18 cellular contexts compared by ENCODE assay signal in the genomic region with DNA sequence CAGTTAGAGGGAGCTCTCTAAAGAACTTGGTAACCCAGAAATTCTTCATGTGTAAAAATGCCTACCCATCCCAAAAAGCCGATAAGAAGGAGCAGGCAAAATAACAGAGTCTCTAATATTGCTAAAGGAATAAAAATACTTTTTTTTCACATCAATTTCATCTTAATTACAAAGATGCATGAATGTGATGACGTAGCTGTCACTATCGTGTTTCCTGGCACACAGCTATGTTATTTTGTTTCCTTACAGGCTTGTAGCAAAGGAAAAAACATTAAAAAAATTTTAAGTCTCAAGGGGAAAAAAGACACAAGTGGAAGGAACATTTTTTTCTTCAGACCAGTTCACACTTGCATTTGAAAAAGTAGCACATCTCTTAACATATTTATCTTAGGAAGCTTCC. TPM values are rescaled to one million over a fixed set of nuclear protein-coding genes. Genes with fewer than 3 reads are reported as not detected.
DNase-seq lines count a peak whose midpoint lies in the region; ATAC-seq and TF ChIP-seq lines count a peak whose summit lies in the region.
"Had no signal": no experiment of that assay in that cellular context is flagged by ENCODE, and none has a peak within 500 bp of the region (broad histone marks: within the 10 kb centered on the region; RNA-seq: fewer than 3 reads in every experiment).

No MANE protein-coding gene starts in this region.

- peaks cover 13 to 30% of the 10 kb centered on the region in 2 donors for H3K4me1 Mint-ChIP-seq in natural killer cell
- H3K4me1 Mint-ChIP-seq: activated CD4-positive, alpha-beta T cell treated with anti-CD3 and anti-CD28 coated beads for 36 hours had no signal

- intact Hi-C loops in right cardiac atrium (cut with DNase I), result no loop called here
- intact Hi-C loops in Right ventricle myocardium inferior (cut with DNase I), result no loop called here
- intact Hi-C loops in sigmoid colon (cut with DNase I), result no loop called here
- intact Hi-C loops in vagina (cut with DNase I), result no loop called here
- intact Hi-C loops in natural killer cell (cut with micrococcal nuclease), result no loop called here

- 28% methylated on average over 3 of the region's 3 CpGs for WGBS in right cardiac atrium
- 37 to 47% methylated on average over 2 to 3 of the region's 3 CpGs for WGBS in gastroesophageal sphincter (ENCODE audit: low coverage in 1 of 2), 2 donors
- WGBS in sigmoid colon, 2 donors, result 58 to 69% methylated on average over 3 of the region's 3 CpGs

- no peak for DNase-seq in right cardiac atrium
- no peak for DNase-seq in Right ventricle myocardium inferior (ENCODE audit: missing footprints)
- no peak for DNase-seq in sigmoid colon
- DNase-seq in vagina (ENCODE audit: extremely low spot score in 2 of 2), result no peak
- no peak for DNase-seq in activated CD4-positive, CD25-positive, alpha-beta regulatory T cell (lab: John Stamatoyannopoulos, UW)
- no peak for DNase-seq in G401 (ENCODE audit: low spot score)
- DNase-seq in natural killer cell, result no peak
- DNase-seq: activated CD4-positive, alpha-beta T cell treated with anti-CD3 and anti-CD28 coated beads for 36 hours; activated naive CD8-positive, alpha-beta T cell treated with anti-CD3 and anti-CD28 coated beads for 36 hours; activated T-cell treated with anti-CD3 and anti-CD28 coated beads for 4 hours; caudate nucleus; MM.1S; NCI-H2081 treated with DMSO at 0.1 percent for 48 hours; NCI-H774; occipital lobe had no signal

- no peak overlapping the region for H3K4me3 ChIP-seq in right cardiac atrium (ENCODE audit: low read length)
- no peak overlapping the region for H3K4me3 ChIP-seq in gastroesophageal sphincter
- no peak overlapping the region for H3K4me3 ChIP-seq in sigmoid colon
- no peak overlapping the region for H3K4me3 ChIP-seq in vagina
- H3K4me3 ChIP-seq: A549 had no signal

- H3K36me3 ChIP-seq in gastroesophageal sphincter (no peaks in the 10 kb centered on the region), sigmoid colon (no peaks in the 10 kb centered on the region), vagina (no peaks in the 10 kb centered on the region)

- peak overlapping the region; percentile 98 for H3K27ac ChIP-seq in right cardiac atrium (ENCODE audit: low read length)
- peak overlapping the region; percentile 21 to 69 (median 60) for H3K27ac ChIP-seq in gastroesophageal sphincter
- peak overlapping the region; percentile 35 to 69 (median 48) for H3K27ac ChIP-seq in sigmoid colon
- peak overlapping the region; percentile 83 for H3K27ac ChIP-seq in vagina

- no peaks in the 10 kb centered on the region for H3K9me3 Mint-ChIP-seq in natural killer cell
- H3K9me3 Mint-ChIP-seq: activated naive CD8-positive, alpha-beta T cell treated with anti-CD3 and anti-CD28 coated beads for 36 hours; T-helper 2 cell treated with Interferon-gamma antibody and Interleukin-4, amounts not matched to agents 5 μg/mL and 100 μg/mL, for 36 hours had no signal

- in situ Hi-C loops in G401 (cut with HindIII; ENCODE audit: low sequenced_read_pairs), result no loop called here

- no peaks in the 10 kb centered on the region for H3K36me3 Mint-ChIP-seq in natural killer cell
- H3K36me3 Mint-ChIP-seq: activated naive CD8-positive, alpha-beta T cell treated with anti-CD3 and anti-CD28 coated beads for 36 hours had no signal

- peaks cover 40% of the 10 kb centered on the region for H3K4me1 ChIP-seq in right cardiac atrium (ENCODE audit: control insufficient read depth, insufficient read depth, low read length)
- peaks cover 0 to 45% (median 5%) of the 10 kb centered on the region in 3 donors for H3K4me1 ChIP-seq in gastroesophageal sphincter
- peaks cover 0 to 19% (median 18%) of the 10 kb centered on the region in 4 donors for H3K4me1 ChIP-seq in sigmoid colon
- H3K4me1 ChIP-seq in vagina, result peaks cover 63% of the 10 kb centered on the region

- no peak overlapping the region for H3K27ac Mint-ChIP-seq in natural killer cell
- H3K27ac Mint-ChIP-seq: activated CD4-positive, alpha-beta T cell treated with anti-CD3 and anti-CD28 coated beads for 36 hours; activated naive CD8-positive, alpha-beta T cell treated with anti-CD3 and anti-CD28 coated beads for 36 hours; T-helper 2 cell treated with Interferon-gamma antibody and Interleukin-4, amounts not matched to agents 5 μg/mL and 100 μg/mL, for 36 hours had no signal

- TF ChIP-seq EP300 in gastroesophageal sphincter (IDR thresholded peaks at IDR 0.05) (no peak), sigmoid colon (IDR thresholded peaks at IDR 0.05) (no peak)

- no peaks in the 10 kb centered on the region for H3K27me3 ChIP-seq in right cardiac atrium (ENCODE audit: control insufficient read depth, insufficient read depth)
- H3K27me3 ChIP-seq in gastroesophageal sphincter, result no peaks in the 10 kb centered on the region
- no peaks in the 10 kb centered on the region for H3K27me3 ChIP-seq in sigmoid colon
- H3K27me3 ChIP-seq in vagina, result no peaks in the 10 kb centered on the region

- TF ChIP-seq POLR2A in gastroesophageal sphincter (IDR thresholded peaks at IDR 0.05), result no peak
- TF ChIP-seq POLR2A in sigmoid colon (IDR thresholded peaks at IDR 0.05), result no peak
- no peak for TF ChIP-seq POLR2A in vagina (IDR thresholded peaks at IDR 0.05)

- TF ChIP-seq CTCF in gastroesophageal sphincter (IDR thresholded peaks at IDR 0.05) (no peak), sigmoid colon (IDR thresholded peaks at IDR 0.05) (no peak), vagina (IDR thresholded peaks at IDR 0.05) (no peak), natural killer cell (IDR thresholded peaks at IDR 0.05) (no peak)

- ATAC-seq in right cardiac atrium, result no peak
- ATAC-seq in Right ventricle myocardium inferior, result no peak
- ATAC-seq in gastroesophageal sphincter, result no peak
- no peak for ATAC-seq in natural killer cell
- ATAC-seq: A549; activated CD4-positive, alpha-beta T cell treated with anti-CD3 and anti-CD28 coated beads for 36 hours had no signal

- H3K9me3 ChIP-seq in right cardiac atrium (ENCODE audit: control insufficient read depth, low read length), result no peaks in the 10 kb centered on the region
- H3K9me3 ChIP-seq in gastroesophageal sphincter, result no peaks in the 10 kb centered on the region
- H3K9me3 ChIP-seq in sigmoid colon, result no peaks in the 10 kb centered on the region
- H3K9me3 ChIP-seq in vagina, result no peaks in the 10 kb centered on the region
- H3K9me3 ChIP-seq: A549 had no signal

- no peaks in the 10 kb centered on the region for H3K27me3 Mint-ChIP-seq in natural killer cell (ENCODE audit: low read depth in 2 of 2)
- H3K27me3 Mint-ChIP-seq: activated CD4-positive, alpha-beta T cell treated with anti-CD3 and anti-CD28 coated beads for 36 hours; activated naive CD8-positive, alpha-beta T cell treated with anti-CD3 and anti-CD28 coated beads for 36 hours had no signal

- H3K4me3 Mint-ChIP-seq in natural killer cell, result no peak overlapping the region
- H3K4me3 Mint-ChIP-seq: activated CD4-positive, alpha-beta T cell treated with anti-CD3 and anti-CD28 coated beads for 36 hours; activated naive CD8-positive, alpha-beta T cell treated with anti-CD3 and anti-CD28 coated beads for 36 hours; T-helper 2 cell treated with Interferon-gamma antibody and Interleukin-4, amounts not matched to agents 5 μg/mL and 100 μg/mL, for 36 hours had no signal

RNA-seq across cellular contexts. Expression of a gene that starts 10.3 kb away (rescaled TPM):
- total RNA-seq in right cardiac atrium (100 to 1,000 TPM; 139 to 186 (median 164) TPM), Right ventricle myocardium inferior (265 TPM), gastroesophageal sphincter (100 to 1,000 TPM; 253 to 467 (median 361) TPM), sigmoid colon (100 to 1,000 TPM; 235 to 249 (median 240) TPM), vagina (417 TPM), natural killer cell (10 to 100 TPM; 10.8 to 35.7 (median 17.1) TPM)
- polyA plus RNA-seq in right cardiac atrium (271 TPM), sigmoid colon (1,000 to 10,000 TPM; 1,713 to 4,129 (median 2,701) TPM)
- 207 and 236 TPM in 2 replicates for total RNA-seq in G401 (2014; rRNA removed; shearing (Covaris generic))
